1 cellular context compared by ENCODE assay signal in genomic region chr11:48025983-48026340, GRCh38.
A peak's percentile ranks its signal among the peaks of the same experiment; 100 is the strongest.
TF ChIP-seq lines count a peak whose summit lies in the region.

No MANE protein-coding gene starts in this region.

TF ChIP-seq in K562, 482 proteins besides CTCF, POLR2A, EP300 and RAD21:
- TF ChIP-seq FOXM1 (IDR thresholded peaks at IDR 0.05; ENCODE audit: low read depth) (no peak), FOXM1 (CRISPR knock-in tag; IDR thresholded peaks at IDR 0.05; ENCODE audit: low read depth) (no peak), ZNF592 (IDR thresholded peaks at IDR 0.05) (no peak), ATF7 (IDR thresholded peaks at IDR 0.05) (peak; percentile 21; the same call in 1 of the 2 replicates), FOXP1 (CRISPR knock-in tag; IDR thresholded peaks at IDR 0.05) (no peak), ADNP (tag; IDR thresholded peaks at IDR 0.05) (no peak), LCOR (CRISPR knock-in tag; IDR thresholded peaks at IDR 0.05) (no peak), ZNF79 (CRISPR knock-in tag; IDR thresholded peaks at IDR 0.05; ENCODE audit: low read depth) (no peak), GTF3C2 (IDR thresholded peaks at IDR 0.05; ENCODE audit: borderline replicate concordance, extremely low read depth, insufficient read length) (no peak)
- TF ChIP-seq, protein P1, sequence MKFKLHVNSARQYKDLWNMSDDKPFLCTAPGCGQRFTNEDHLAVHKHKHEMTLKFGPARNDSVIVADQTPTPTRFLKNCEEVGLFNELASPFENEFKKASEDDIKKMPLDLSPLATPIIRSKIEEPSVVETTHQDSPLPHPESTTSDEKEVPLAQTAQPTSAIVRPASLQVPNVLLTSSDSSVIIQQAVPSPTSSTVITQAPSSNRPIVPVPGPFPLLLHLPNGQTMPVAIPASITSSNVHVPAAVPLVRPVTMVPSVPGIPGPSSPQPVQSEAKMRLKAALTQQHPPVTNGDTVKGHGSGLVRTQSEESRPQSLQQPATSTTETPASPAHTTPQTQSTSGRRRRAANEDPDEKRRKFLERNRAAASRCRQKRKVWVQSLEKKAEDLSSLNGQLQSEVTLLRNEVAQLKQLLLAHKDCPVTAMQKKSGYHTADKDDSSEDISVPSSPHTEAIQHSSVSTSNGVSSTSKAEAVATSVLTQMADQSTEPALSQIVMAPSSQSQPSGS (CRISPR knock-in tag; IDR thresholded peaks at IDR 0.05) = 0 out of 2 replicates have a peak, but pooled peaks have one; percentile 29
- TF ChIP-seq, protein P2, sequence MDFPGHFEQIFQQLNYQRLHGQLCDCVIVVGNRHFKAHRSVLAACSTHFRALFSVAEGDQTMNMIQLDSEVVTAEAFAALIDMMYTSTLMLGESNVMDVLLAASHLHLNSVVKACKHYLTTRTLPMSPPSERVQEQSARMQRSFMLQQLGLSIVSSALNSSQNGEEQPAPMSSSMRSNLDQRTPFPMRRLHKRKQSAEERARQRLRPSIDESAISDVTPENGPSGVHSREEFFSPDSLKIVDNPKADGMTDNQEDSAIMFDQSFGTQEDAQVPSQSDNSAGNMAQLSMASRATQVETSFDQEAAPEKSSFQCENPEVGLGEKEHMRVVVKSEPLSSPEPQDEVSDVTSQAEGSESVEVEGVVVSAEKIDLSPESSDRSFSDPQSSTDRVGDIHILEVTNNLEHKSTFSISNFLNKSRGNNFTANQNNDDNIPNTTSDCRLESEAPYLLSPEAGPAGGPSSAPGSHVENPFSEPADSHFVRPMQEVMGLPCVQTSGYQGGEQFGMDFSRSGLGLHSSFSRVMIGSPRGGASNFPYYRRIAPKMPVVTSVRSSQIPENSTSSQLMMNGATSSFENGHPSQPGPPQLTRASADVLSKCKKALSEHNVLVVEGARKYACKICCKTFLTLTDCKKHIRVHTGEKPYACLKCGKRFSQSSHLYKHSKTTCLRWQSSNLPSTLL (IDR thresholded peaks at IDR 0.05) = no peak
- TF ChIP-seq, protein P3, sequence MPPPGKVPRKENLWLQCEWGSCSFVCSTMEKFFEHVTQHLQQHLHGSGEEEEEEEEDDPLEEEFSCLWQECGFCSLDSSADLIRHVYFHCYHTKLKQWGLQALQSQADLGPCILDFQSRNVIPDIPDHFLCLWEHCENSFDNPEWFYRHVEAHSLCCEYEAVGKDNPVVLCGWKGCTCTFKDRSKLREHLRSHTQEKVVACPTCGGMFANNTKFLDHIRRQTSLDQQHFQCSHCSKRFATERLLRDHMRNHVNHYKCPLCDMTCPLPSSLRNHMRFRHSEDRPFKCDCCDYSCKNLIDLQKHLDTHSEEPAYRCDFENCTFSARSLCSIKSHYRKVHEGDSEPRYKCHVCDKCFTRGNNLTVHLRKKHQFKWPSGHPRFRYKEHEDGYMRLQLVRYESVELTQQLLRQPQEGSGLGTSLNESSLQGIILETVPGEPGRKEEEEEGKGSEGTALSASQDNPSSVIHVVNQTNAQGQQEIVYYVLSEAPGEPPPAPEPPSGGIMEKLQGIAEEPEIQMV (tag; conservative IDR thresholded peaks at IDR 0.05; ENCODE audit: low read depth) = no peak
